In genomic region chr10:30188567-30189253, GRCh38 we compare ENCODE assay signal across 16 cellular contexts.
DNase-seq lines count a peak whose midpoint lies in the region; ATAC-seq and TF ChIP-seq lines count a peak whose summit lies in the region.
"Had no signal": no experiment of that assay in that cellular context is flagged by ENCODE, and none has a peak within 500 bp of the region (broad histone marks: within the 10 kb centered on the region; RNA-seq: fewer than 3 reads in every experiment).

No MANE protein-coding gene starts in this region.

- H3K27ac ChIP-seq in C4-2B (peak overlapping the region; percentile 71), left lung (peak overlapping the region; percentile 66), rectal smooth muscle tissue (ENCODE audit: low read depth, low read length) (peak overlapping the region; percentile 37)

- DNase-seq in brain pericyte (ENCODE audit: low read depth, low spot score) (peak; percentile 79), left lung (no peak), RKO (ENCODE audit: low spot score) (no peak), NCI-H2107 treated with DMSO at 0.1 percent for 48 hours (lab: John Stamatoyannopoulos, UW; ENCODE audit: unreplicated experiment) (no peak), SK-N-DZ (ENCODE audit: low spot score) (no peak)
- DNase-seq in activated CD4-positive, CD25-positive, alpha-beta regulatory T cell (lab: John Stamatoyannopoulos, UW) = no peak
- DNase-seq: activated CD4-positive, alpha-beta T cell treated with anti-CD3 and anti-CD28 coated beads for 36 hours; GDM1; KBM-7; mucosa of descending colon; NCI-H1105; NCI-H345; stimulated activated naive CD4-positive, alpha-beta T cell treated with Interleukin-2 at 50 U/mL for 16 hours had no signal

- H3K27me3 ChIP-seq in left lung (no peaks in the 10 kb centered on the region), rectal smooth muscle tissue (ENCODE audit: control insufficient read depth, insufficient read depth, low read length) (no peaks in the 10 kb centered on the region)

- intact Hi-C loops in left lung (cut with DNase I) = loop anchor here in 1 of 2 donors (10.0 kb wide), 1 partner anchor 154 kb away; no protein-coding TSS in a partner anchor

- H3K9me3 ChIP-seq in left lung = no peaks in the 10 kb centered on the region
- H3K9me3 ChIP-seq: mucosa of descending colon had no signal

- H3K4me1 ChIP-seq in left lung (peaks cover 5 to 34% of the 10 kb centered on the region in 2 donors), rectal smooth muscle tissue (ENCODE audit: control insufficient read depth, insufficient read depth, low read length) (peaks cover 26% of the 10 kb centered on the region)

- H3K36me3 ChIP-seq in left lung (no peaks in the 10 kb centered on the region), rectal smooth muscle tissue (ENCODE audit: control insufficient read depth, insufficient read depth, low read length) (no peaks in the 10 kb centered on the region)

- no peak overlapping the region for H3K9ac ChIP-seq in rectal smooth muscle tissue (ENCODE audit: low read length)

- H3K4me3 ChIP-seq in left lung (no peak overlapping the region), rectal smooth muscle tissue (ENCODE audit: low read length) (no peak overlapping the region)
- H3K4me3 ChIP-seq: GM23338, mucosa of descending colon had no signal

- TF ChIP-seq CTCF in C4-2B (conservative IDR thresholded peaks at IDR 0.05) (no peak), left lung (IDR thresholded peaks at IDR 0.05) (no peak)

- ATAC-seq in left lung = no peak
- ATAC-seq: activated CD4-positive, alpha-beta T cell treated with anti-CD3 and anti-CD28 coated beads for 36 hours; GM23338; mucosa of descending colon had no signal
